ENCODE assay signal across 8 cellular contexts in genomic region chr1:45394342-45394741, GRCh38. TPM values are rescaled to one million over a fixed set of nuclear protein-coding genes. Genes with fewer than 3 reads are reported as not detected.
DNase-seq lines count a peak whose midpoint lies in the region; ATAC-seq and TF ChIP-seq lines count a peak whose summit lies in the region.

No MANE protein-coding gene starts in this region.

- no peak overlapping the region for H3K4me3 ChIP-seq in psoas muscle

- 74 to 78% (median 76%) methylated on average over 3 of the region's 3 CpGs for WGBS in psoas muscle, 3 donors

- no peaks in the 10 kb centered on the region for H3K27me3 ChIP-seq in psoas muscle (ENCODE audit: insufficient read depth in 3 of 3, low read length in 2 of 3)
- no peaks in the 10 kb centered on the region for H3K27me3 ChIP-seq in foreskin keratinocyte

- peaks cover 13% of the 10 kb centered on the region for H3K4me1 ChIP-seq in psoas muscle
- H3K4me1 ChIP-seq in foreskin keratinocyte, result peaks cover 10% of the 10 kb centered on the region

- no peaks in the 10 kb centered on the region for H3K36me3 Mint-ChIP-seq in Calu3 (ENCODE audit: insufficient read depth, unreplicated experiment)

- no peak overlapping the region for H3K27ac Mint-ChIP-seq in Calu3 (ENCODE audit: unreplicated experiment)

- no peaks in the 10 kb centered on the region for H3K36me3 ChIP-seq in psoas muscle (ENCODE audit: insufficient read depth in 1 of 2, low read depth in 1 of 2)

- H3K9me3 ChIP-seq in psoas muscle, result no peaks in the 10 kb centered on the region

- H3K27ac ChIP-seq in psoas muscle (peak overlapping the region; percentile 53), foreskin keratinocyte (no peak overlapping the region)

- no peak overlapping the region for H3K4me3 Mint-ChIP-seq in Calu3 (ENCODE audit: low read depth, unreplicated experiment)

- peak; percentile 49 to 50 for ATAC-seq in activated CD4-positive, CD25-positive, alpha-beta regulatory T cell treated with anti-CD3 and anti-CD28 coated beads, Interleukin-2, amount 50 U/mL, for 24 hours
- ATAC-seq in HG02623 (IDR thresholded peaks at IDR 0.05; ENCODE audit: unreplicated experiment) (peak; percentile 44), psoas muscle (peak in 3 of 4 donors; percentile 42 to 65 (median 54)), foreskin keratinocyte (no peak)

- no TSS peak for BruUV-seq in Calu3 (replicated peaks; lab: Mats Ljungman, UMichigan)

- intact Hi-C loops in psoas muscle (cut with DNase I) (no loop called here), Calu3 (cut with micrococcal nuclease; ENCODE audit: unreplicated experiment) (no loop called here)

- TF ChIP-seq CTCF in psoas muscle (IDR thresholded peaks at IDR 0.05) (no peak), foreskin keratinocyte (conservative IDR thresholded peaks at IDR 0.05) (no peak), Calu3 (IDR thresholded peaks at IDR 0.05; ENCODE audit: unreplicated experiment) (no peak)

- H3K27me3 Mint-ChIP-seq in Calu3 (ENCODE audit: unreplicated experiment), result no peaks in the 10 kb centered on the region

- no peaks in the 10 kb centered on the region for H3K9me3 Mint-ChIP-seq in Calu3 (ENCODE audit: low read depth, unreplicated experiment)

- no peaks in the 10 kb centered on the region for H3K4me1 Mint-ChIP-seq in Calu3 (ENCODE audit: low read depth, unreplicated experiment)

- CTCF ChIA-PET in Calu3 (lab: Charles Lee), result interaction anchor here (0.6 to 0.7 kb wide), 2 partner anchors 571 to 604 kb away, joined by 3 to 5 read pairs; no protein-coding TSS in a partner anchor

- no peak for DNase-seq in activated CD4-positive, CD25-positive, alpha-beta regulatory T cell treated with anti-CD3 and anti-CD28 coated beads, Interleukin-2, amount 50 U/mL, for 72 hours
- peak; percentile 85 for DNase-seq in NAMALWA (ENCODE audit: low spot score)
- DNase-seq in psoas muscle, result no peak
- no peak for DNase-seq in NCI-H187 treated with DMSO at 0.1 percent for 48 hours (lab: John Stamatoyannopoulos, UW)
- no peak for DNase-seq in foreskin keratinocyte
- DNase-seq in Calu3, result no peak

RNA-seq across cellular contexts. Expression of gene MUTYH, which starts 54.1 kb away (rescaled TPM):
- total RNA-seq in psoas muscle (10 to 100 TPM in 1 of 4 donors, 1 to 10 TPM in 3; 7.7 to 16.6 (median 8.3) TPM), foreskin keratinocyte (18.3 and 22.0 TPM in 2 replicates), Calu3 (2022) (48.1 and 53.1 TPM in 2 replicates)
- polyA plus RNA-seq in psoas muscle (10 to 100 TPM in 1 of 3 donors, 1 to 10 TPM in 2; 8.2 to 13.2 (median 9.0) TPM), foreskin keratinocyte (19.7 and 21.4 TPM in 2 replicates)

RNA-seq across cellular contexts. Expression of gene TOE1, which starts 54.4 kb away (rescaled TPM):
- total RNA-seq in psoas muscle (1 to 10 TPM; 3.1 to 5.9 (median 3.9) TPM), foreskin keratinocyte (13.3 and 14.4 TPM in 2 replicates), Calu3 (2022) (14.2 TPM in 2 replicates)
- polyA plus RNA-seq in psoas muscle (1 to 10 TPM; 2.7 to 6.7 (median 4.6) TPM), foreskin keratinocyte (12.3 and 13.3 TPM in 2 replicates)
